10 cellular contexts compared by ENCODE assay signal in genomic region chr2:31429759-31430438, GRCh38. TPM values are rescaled to one million over a fixed set of nuclear protein-coding genes. Genes with fewer than 3 reads are reported as not detected.
DNase-seq lines count a peak whose midpoint lies in the region; ATAC-seq, FAIRE-seq and TF ChIP-seq lines count a peak whose summit lies in the region.
"Had no signal": no experiment of that assay in that cellular context is flagged by ENCODE, and none has a peak within 500 bp of the region (broad histone marks: within the 10 kb centered on the region; RNA-seq: fewer than 3 reads in every experiment).

No MANE protein-coding gene starts in this region.

- H3K4me1 ChIP-seq in HCT116 (ENCODE audit: control insufficient read depth in 1 of 2, insufficient read depth in 2 of 2, low read length in 2 of 2) (peaks cover 9 to 12% of the 10 kb centered on the region in 2 experiments), SJCRH30 (no peaks in the 10 kb centered on the region), neural progenitor cell (no peaks in the 10 kb centered on the region)

- H3K27ac ChIP-seq in HCT116 (ENCODE audit: low read depth, low read length), result no peak overlapping the region
- no peak overlapping the region for H3K27ac ChIP-seq in SJCRH30
- no peak overlapping the region for H3K27ac ChIP-seq in neural progenitor cell

- TF ChIP-seq RAD21 in HCT116 (IDR thresholded peaks at IDR 0.05; ENCODE audit: low read depth), result no peak

- H3K9me2 ChIP-seq in HCT116 (ENCODE audit: insufficient read depth), result no peaks in the 10 kb centered on the region

- intact Hi-C loops in HCT116 (cut with micrococcal nuclease), result loop anchor here (10.0 kb wide), 1 partner anchor 715 kb away; no protein-coding TSS in a partner anchor
- intact Hi-C loops in MCF 10A (cut with micrococcal nuclease), result loop anchor here (2.0 kb wide), 1 partner anchor 39 kb away; no protein-coding TSS in a partner anchor

- H3K36me3 ChIP-seq in HCT116 (ENCODE audit: control insufficient read depth in 1 of 2, insufficient read depth in 2 of 2, low read length in 2 of 2), result no peaks in the 10 kb centered on the region
- H3K36me3 ChIP-seq in SJCRH30, result no peaks in the 10 kb centered on the region
- H3K36me3 ChIP-seq in neural progenitor cell, result no peaks in the 10 kb centered on the region

- H3K4me2 ChIP-seq in HCT116 (ENCODE audit: low read length), result peak overlapping the region; percentile 33
- no peak overlapping the region for H3K4me2 ChIP-seq in neural progenitor cell

- H4K20me1 ChIP-seq in HCT116 (ENCODE audit: insufficient read depth) (no peaks in the 10 kb centered on the region), neural progenitor cell (ENCODE audit: low read depth) (no peaks in the 10 kb centered on the region)

- no peaks in the 10 kb centered on the region for H3K9me3 Mint-ChIP-seq in MCF 10A (ENCODE audit: unreplicated experiment)
- H3K9me3 Mint-ChIP-seq in neural progenitor cell, result no peaks in the 10 kb centered on the region

- CTCF ChIA-PET in HCT116 (lab: Charles Lee), result no interaction called here
- CTCF ChIA-PET in MCF 10A (lab: Yijun Ruan, JAX), result interaction anchor here (1.0 kb wide), 3 partner anchors 34 to 718 kb away, joined by 3 to 5 read pairs (median 4); no protein-coding TSS in a partner anchor

- no peak for TF ChIP-seq CTCF in HCT116 (IDR thresholded peaks at IDR 0.05 in 2 of 3, conservative IDR thresholded peaks at IDR 0.05 in 1 of 3; ENCODE audit: borderline replicate concordance in 1 of 3, insufficient read depth in 1 of 3, low read depth in 2 of 3, low read length in 2 of 3)
- TF ChIP-seq CTCF in MCF 10A (IDR thresholded peaks at IDR 0.05; ENCODE audit: unreplicated experiment), result no peak
- TF ChIP-seq CTCF in neural progenitor cell (IDR thresholded peaks at IDR 0.05), result no peak

- no peak for FAIRE-seq in HTR-8/SVneo (lab: Jason Lieb, UNC)

- peak; percentile 53 for ATAC-seq in HCT116
- ATAC-seq: natural killer cell treated with Interleukin-12 subunit alpha and Interleukin-12 subunit beta and Interleukin-15 and Interleukin-18, amount 100 ng/mL, for 72 hours had no signal

- H3K27ac Mint-ChIP-seq in MCF 10A (ENCODE audit: low read depth, unreplicated experiment) (peak overlapping the region; percentile 49), neural progenitor cell (no peak overlapping the region)
- H3K27ac Mint-ChIP-seq: natural killer cell treated with Interleukin-12 subunit alpha and Interleukin-12 subunit beta and Interleukin-15 and Interleukin-18, amount 100 ng/mL, for 72 hours had no signal

- H3K4me3 ChIP-seq in HCT116 (replicated peaks in 1 of 2; ENCODE audit: low read depth in 1 of 2, low read length in 2 of 2), result no peak overlapping the region
- H3K4me3 ChIP-seq in SJCRH30, result no peak overlapping the region
- no peak overlapping the region for H3K4me3 ChIP-seq in neural progenitor cell

- H3K4me3 Mint-ChIP-seq in MCF 10A (ENCODE audit: unreplicated experiment) (peak overlapping the region; percentile 4), neural progenitor cell (no peak overlapping the region)
- H3K4me3 Mint-ChIP-seq: natural killer cell treated with Interleukin-12 subunit alpha and Interleukin-12 subunit beta and Interleukin-15 and Interleukin-18, amount 100 ng/mL, for 72 hours had no signal

- H3K79me2 ChIP-seq in HCT116 (ENCODE audit: insufficient read depth, low read length), result no peaks in the 10 kb centered on the region
- no peaks in the 10 kb centered on the region for H3K79me2 ChIP-seq in neural progenitor cell (ENCODE audit: low read depth)

- H3K9me3 ChIP-seq in HCT116 (ENCODE audit: control insufficient read depth in 1 of 2, insufficient read depth in 1 of 2, low read depth in 1 of 2, low read length in 2 of 2) (no peaks in the 10 kb centered on the region), SJCRH30 (replicated peaks) (no peaks in the 10 kb centered on the region), neural progenitor cell (ENCODE audit: low read depth) (no peaks in the 10 kb centered on the region)

- BruUV-seq in HCT116 (replicated peaks; lab: Mats Ljungman, UMichigan), result no TSS peak
- BruUV-seq in MCF 10A (replicated peaks; lab: Mats Ljungman, UMichigan), result no TSS peak

- H3K27me3 Mint-ChIP-seq in MCF 10A (ENCODE audit: insufficient read depth, unreplicated experiment), result no peaks in the 10 kb centered on the region
- peaks cover 3% of the 10 kb centered on the region for H3K27me3 Mint-ChIP-seq in neural progenitor cell (ENCODE audit: insufficient read depth, low read depth)

- POLR2A ChIA-PET in HCT116 (lab: Charles Lee) (no interaction called here), MCF 10A (lab: Yijun Ruan, JAX) (interaction anchor here (0.7 to 3.0 kb wide), 8 partner anchors 11 to 75 kb away, joined by 3 to 20 read pairs (median 3); partner anchors contain the start of gene XDH)

- H3K36me3 Mint-ChIP-seq in MCF 10A (ENCODE audit: insufficient read depth, unreplicated experiment) (no peaks in the 10 kb centered on the region), neural progenitor cell (no peaks in the 10 kb centered on the region)
- H3K36me3 Mint-ChIP-seq: natural killer cell treated with Interleukin-12 subunit alpha and Interleukin-12 subunit beta and Interleukin-15 and Interleukin-18, amount 100 ng/mL, for 72 hours had no signal

- no peaks in the 10 kb centered on the region; the same call in 1 of the 2 replicates for H3K27me3 ChIP-seq in HCT116 (ENCODE audit: insufficient read depth, low read length)
- H3K27me3 ChIP-seq in SJCRH30, result 0 out of 2 replicates have a peak, but pooled peaks cover 3% of the 10 kb centered on the region
- H3K27me3 ChIP-seq in neural progenitor cell, result no peaks in the 10 kb centered on the region

- H3K9ac ChIP-seq in HCT116 (ENCODE audit: low read length) (no peak overlapping the region), neural progenitor cell (no peak overlapping the region)

- peak; percentile 48 for DNase-seq in HCT116 (ENCODE audit: low read depth, low spot score)
- DNase-seq in RPMI8226, result peak; percentile 95
- DNase-seq in MCF 10A (ENCODE audit: unreplicated experiment), result peak; percentile 95
- DNase-seq in stimulated activated CD4-positive, alpha-beta T cell treated with anti-CD3 and anti-CD28 coated beads, Interleukin-15, amount 100 ng/mL, for 48 hours (ENCODE audit: low read depth in 2 of 2), result peak; percentile 23 to 31
- DNase-seq in NCI-H2107 treated with DMSO at 0.1 percent for 48 hours (lab: John Stamatoyannopoulos, UW; ENCODE audit: unreplicated experiment), result no peak
- DNase-seq in SJCRH30, result no peak
- DNase-seq in neural progenitor cell (ENCODE audit: low spot score), result no peak
- DNase-seq in HTR-8/SVneo (ENCODE audit: insufficient read length, low spot score), result no peak
- DNase-seq: NCI-H510A had no signal

- H2AFZ ChIP-seq in HCT116 (ENCODE audit: low read depth, low read length, poor library complexity, severe bottlenecking), result no peak overlapping the region
- no peak overlapping the region for H2AFZ ChIP-seq in neural progenitor cell (replicated peaks)

- H3K4me1 Mint-ChIP-seq in MCF 10A (ENCODE audit: insufficient read depth, unreplicated experiment), result peaks cover 19% of the 10 kb centered on the region
- H3K4me1 Mint-ChIP-seq in neural progenitor cell, result no peaks in the 10 kb centered on the region

- RAD21 ChIA-PET in HCT116 (lab: Charles Lee; ENCODE audit: low non-redundant PET in 1 of 2, low total read pairs in 2 of 2, uncharacterized antibody in 2 of 2, unreplicated experiment in 2 of 2), result no interaction called here

- TF ChIP-seq POLR2A in HCT116 (IDR thresholded peaks at IDR 0.05; ENCODE audit: borderline replicate concordance, extremely low read depth, insufficient read depth, insufficient read length), result no peak

- peaks cover 2% of the 10 kb centered on the region for H3F3A ChIP-seq in neural progenitor cell (ENCODE audit: low read depth)

TF ChIP-seq in HCT116, 20 proteins besides CTCF, POLR2A, EP300 and RAD21:
- TF ChIP-seq FOSL1 (IDR thresholded peaks at IDR 0.05; ENCODE audit: low read depth) (peak; percentile 51), CBX3 (IDR thresholded peaks at IDR 0.05; ENCODE audit: low read depth) (0 out of 2 replicates have a peak, but pooled peaks have one; percentile 4), SP1 (IDR thresholded peaks at IDR 0.05; ENCODE audit: low read depth) (peak; percentile 37; the same call in 1 of the 2 replicates), ATF3 (IDR thresholded peaks at IDR 0.05) (no peak), EZH2phosphoT487 (IDR thresholded peaks at IDR 0.05; ENCODE audit: borderline replicate concordance) (no peak)

RNA-seq across cellular contexts. Expression of gene XDH, which starts 15.4 kb away (rescaled TPM):
- total RNA-seq in HCT116 (2021; ENCODE audit: unreplicated experiment) (0.15 TPM), MCF 10A (2022) (29.3 and 47.5 TPM in 2 replicates), neural progenitor cell (ENCODE audit: low replicate concordance) (5.0 and 7.5 TPM in 2 replicates)
- 0.05 TPM in 2 replicates for polyA plus RNA-seq in HCT116 (2012)
- 0.03 TPM in 1 of 2 replicates, not detected in the other for total RNA-seq in SJCRH30 (2014; rRNA removed; shearing (Covaris generic))

Comparison
In these comparisons a context has a peak if more than half of its experiments do, and no peak if none do; other contexts are left out.
1. DNase-seq: peak in HCT116 (single experiment), RPMI8226 (single experiment), MCF 10A (single experiment) and stimulated activated CD4-positive, alpha-beta T cell treated with anti-CD3 and anti-CD28 coated beads, Interleukin-15, amount 100 ng/mL, for 48 hours (2 of 2); none in NCI-H2107 treated with DMSO at 0.1 percent for 48 hours (single experiment), SJCRH30 (0 of 2), neural progenitor cell (single experiment) and HTR-8/SVneo (single experiment).